8 cellular contexts compared by ENCODE assay signal in genomic region chr19:18488403-18488723, GRCh38. TPM values are rescaled to one million over a fixed set of nuclear protein-coding genes. Genes with fewer than 3 reads are reported as not detected.
A peak's percentile ranks its signal among the peaks of the same experiment; 100 is the strongest.
DNase-seq lines count a peak whose midpoint lies in the region; ATAC-seq, FAIRE-seq and TF ChIP-seq lines count a peak whose summit lies in the region.

No MANE protein-coding gene starts in this region.

- H3K9me3 Mint-ChIP-seq in activated naive CD8-positive, alpha-beta T cell treated with anti-CD3 and anti-CD28 coated beads, Interleukin-2, amount 50 U/mL, for 24 hours: no peaks in the 10 kb centered on the region
- no peaks in the 10 kb centered on the region for H3K9me3 Mint-ChIP-seq in activated naive CD8-positive, alpha-beta T cell treated with anti-CD3 and anti-CD28 coated beads for 36 hours

- no peak overlapping the region for H3K4me3 ChIP-seq in brain microvascular endothelial cell (ENCODE audit: low read depth, low read length)
- no peak overlapping the region for H3K4me3 ChIP-seq in effector memory CD4-positive, alpha-beta T cell (ENCODE audit: insufficient read depth, low read depth, low read length, poor library complexity, severe bottlenecking)

- H3K36me3 Mint-ChIP-seq in activated naive CD8-positive, alpha-beta T cell treated with anti-CD3 and anti-CD28 coated beads, Interleukin-2, amount 50 U/mL, for 24 hours (ENCODE audit: low read depth): peaks cover 2% of the 10 kb centered on the region
- no peaks in the 10 kb centered on the region for H3K36me3 Mint-ChIP-seq in activated naive CD8-positive, alpha-beta T cell treated with anti-CD3 and anti-CD28 coated beads for 36 hours

- no peaks in the 10 kb centered on the region for H3K27me3 Mint-ChIP-seq in activated naive CD8-positive, alpha-beta T cell treated with anti-CD3 and anti-CD28 coated beads, Interleukin-2, amount 50 U/mL, for 24 hours
- no peaks in the 10 kb centered on the region for H3K27me3 Mint-ChIP-seq in activated naive CD8-positive, alpha-beta T cell treated with anti-CD3 and anti-CD28 coated beads for 36 hours

- in situ Hi-C loops in brain microvascular endothelial cell (cut with HindIII; ENCODE audit: low pct_ligation_motif_present, low sequenced_read_pairs): no loop called here

- H3K27me3 ChIP-seq in brain microvascular endothelial cell (replicated peaks): no peaks in the 10 kb centered on the region
- H3K27me3 ChIP-seq in effector memory CD4-positive, alpha-beta T cell (replicated peaks; ENCODE audit: control insufficient read depth, insufficient read depth, low read length, poor library complexity, severe bottlenecking): no peaks in the 10 kb centered on the region

- no peak overlapping the region for H3K4me3 Mint-ChIP-seq in activated naive CD8-positive, alpha-beta T cell treated with anti-CD3 and anti-CD28 coated beads, Interleukin-2, amount 50 U/mL, for 24 hours
- H3K4me3 Mint-ChIP-seq in activated naive CD8-positive, alpha-beta T cell treated with anti-CD3 and anti-CD28 coated beads for 36 hours: no peak overlapping the region

- H3K4me1 Mint-ChIP-seq in activated naive CD8-positive, alpha-beta T cell treated with anti-CD3 and anti-CD28 coated beads, Interleukin-2, amount 50 U/mL, for 24 hours: peaks cover 53% of the 10 kb centered on the region
- peaks cover 36% of the 10 kb centered on the region for H3K4me1 Mint-ChIP-seq in activated naive CD8-positive, alpha-beta T cell treated with anti-CD3 and anti-CD28 coated beads for 36 hours

- no peak for FAIRE-seq in frontal cortex (lab: Jason Lieb, UNC)

- H3K9me3 ChIP-seq in effector memory CD4-positive, alpha-beta T cell (ENCODE audit: control insufficient read depth, low read length): no peaks in the 10 kb centered on the region

- peak overlapping the region; percentile 57 for H3K27ac Mint-ChIP-seq in activated naive CD8-positive, alpha-beta T cell treated with anti-CD3 and anti-CD28 coated beads, Interleukin-2, amount 50 U/mL, for 24 hours
- H3K27ac Mint-ChIP-seq in activated naive CD8-positive, alpha-beta T cell treated with anti-CD3 and anti-CD28 coated beads for 36 hours: no peak overlapping the region

- H3K36me3 ChIP-seq in brain microvascular endothelial cell (replicated peaks): no peaks in the 10 kb centered on the region
- no peaks in the 10 kb centered on the region for H3K36me3 ChIP-seq in effector memory CD4-positive, alpha-beta T cell (ENCODE audit: control insufficient read depth, insufficient read depth, low read length)

- no peak for DNase-seq in activated naive CD8-positive, alpha-beta T cell treated with anti-CD3 and anti-CD28 coated beads, Interleukin-2, amount 50 U/mL, for 24 hours
- DNase-seq in activated naive CD8-positive, alpha-beta T cell treated with anti-CD3 and anti-CD28 coated beads for 36 hours: no peak
- DNase-seq in brain microvascular endothelial cell (no peak), iPS-NIHi11 (ENCODE audit: low spot score) (peak; percentile 66), frontal cortex (ENCODE audit: low spot score in 2 of 2) (no peak), NCI-H1092 treated with DMSO at 0.1 percent for 48 hours (lab: John Stamatoyannopoulos, UW) (no peak), activated gamma-delta T cell treated with Interleukin-2 at 50 U/mL for 16 hours (no peak)
- no peak for DNase-seq in effector memory CD4-positive, alpha-beta T cell

- no peak for ATAC-seq in activated naive CD8-positive, alpha-beta T cell treated with anti-CD3 and anti-CD28 coated beads, Interleukin-2, amount 50 U/mL, for 24 hours

- TF ChIP-seq CTCF in brain microvascular endothelial cell (IDR thresholded peaks at IDR 0.05; ENCODE audit: low read depth, low read length, missing control alignments): peak; percentile 64

- H3K4me1 ChIP-seq in effector memory CD4-positive, alpha-beta T cell (ENCODE audit: control insufficient read depth, insufficient read depth, low read length, poor library complexity, severe bottlenecking): peaks cover 44% of the 10 kb centered on the region

- no peak overlapping the region for H3K27ac ChIP-seq in brain microvascular endothelial cell
- H3K27ac ChIP-seq in effector memory CD4-positive, alpha-beta T cell (ENCODE audit: insufficient read depth, low read length, poor library complexity, severe bottlenecking): no peak overlapping the region

RNA-seq across cellular contexts. Expression of gene ELL, which starts 33.5 kb away (rescaled TPM):
- 10 to 100 TPM; 20.0 to 21.0 TPM for total RNA-seq in activated naive CD8-positive, alpha-beta T cell treated with anti-CD3 and anti-CD28 coated beads for 36 hours
- 7.7 TPM for total RNA-seq in frontal cortex

RNA-seq across cellular contexts. Expression of gene ISYNA1, which starts 50.4 kb away (rescaled TPM):
- 10 to 100 TPM; 29.6 to 32.7 TPM for total RNA-seq in activated naive CD8-positive, alpha-beta T cell treated with anti-CD3 and anti-CD28 coated beads for 36 hours
- 62.8 TPM for total RNA-seq in frontal cortex

RNA-seq across cellular contexts. Expression of gene FKBP8, which starts 55.0 kb away (rescaled TPM):
- 100 to 1,000 TPM; 168 to 170 TPM for total RNA-seq in activated naive CD8-positive, alpha-beta T cell treated with anti-CD3 and anti-CD28 coated beads for 36 hours
- 178 TPM for total RNA-seq in frontal cortex
